In genomic region chr11:10806206-10806605, GRCh38 we compare ENCODE assay signal across 11 cellular contexts. TPM values are rescaled to one million over a fixed set of nuclear protein-coding genes. Genes with fewer than 3 reads are reported as not detected.
DNase-seq lines count a peak whose midpoint lies in the region; ATAC-seq, FAIRE-seq and TF ChIP-seq lines count a peak whose summit lies in the region.
"Had no signal": no experiment of that assay in that cellular context is flagged by ENCODE, and none has a peak within 500 bp of the region (broad histone marks: within the 10 kb centered on the region; RNA-seq: fewer than 3 reads in every experiment).

No MANE protein-coding gene starts in this region.

- intact Hi-C loops in CD8-positive, alpha-beta T cell (cut with DNase I, micrococcal nuclease) = loop anchor here (5.0 to 10.0 kb wide), 4 partner anchors 126 to 1036 kb away; partner anchors contain the start of genes USP47 (in 2 of the 2) and SBF2 (in 1 of the 2)

- H3K27ac Mint-ChIP-seq in CD8-positive, alpha-beta T cell = peak overlapping the region; percentile 99

- FAIRE-seq in urothelium cell line (lab: Jason Lieb, UNC) = no peak
- no peak for FAIRE-seq in RCC 7860 (lab: Jason Lieb, UNC)
- FAIRE-seq: islet of Langerhans had no signal

- no peaks in the 10 kb centered on the region for H3K9me3 Mint-ChIP-seq in CD8-positive, alpha-beta T cell

- no peak overlapping the region for H3K9ac ChIP-seq in NT2/D1 (ENCODE audit: insufficient read length, low read depth)

- no peak overlapping the region for H3K27ac ChIP-seq in CD8-positive, alpha-beta T cell (ENCODE audit: low read depth, low read length)
- H3K27ac ChIP-seq in effector memory CD4-positive, alpha-beta T cell (ENCODE audit: insufficient read depth, low read length, poor library complexity, severe bottlenecking) = peak overlapping the region; percentile 94
- H3K27ac ChIP-seq in neutrophil = peak overlapping the region; percentile 95

- no peaks in the 10 kb centered on the region for H3K27me3 ChIP-seq in CD8-positive, alpha-beta T cell (ENCODE audit: insufficient read depth, low read length)
- H3K27me3 ChIP-seq in NT2/D1 (ENCODE audit: insufficient read depth, insufficient read length) (no peaks in the 10 kb centered on the region), neutrophil (no peaks in the 10 kb centered on the region)
- no peaks in the 10 kb centered on the region for H3K27me3 ChIP-seq in effector memory CD4-positive, alpha-beta T cell (replicated peaks; ENCODE audit: control insufficient read depth, insufficient read depth, low read length, poor library complexity, severe bottlenecking)

- H3K9me3 ChIP-seq in CD8-positive, alpha-beta T cell (ENCODE audit: low read length) = no peaks in the 10 kb centered on the region
- H3K9me3 ChIP-seq in NT2/D1 (ENCODE audit: insufficient read depth, low read length) (no peaks in the 10 kb centered on the region), neutrophil (no peaks in the 10 kb centered on the region)
- H3K9me3 ChIP-seq in effector memory CD4-positive, alpha-beta T cell (ENCODE audit: control insufficient read depth, low read length) = no peaks in the 10 kb centered on the region

- DNase-seq in CD8-positive, alpha-beta T cell = no peak
- DNase-seq in NT2/D1 (ENCODE audit: low read depth, low spot score) (no peak), DMS153 treated with DMSO at 0.1 percent for 48 hours (lab: John Stamatoyannopoulos, UW; ENCODE audit: unreplicated experiment) (no peak), urothelium cell line (ENCODE audit: low spot score) (no peak), NCI-H1417 treated with DMSO at 0.1 percent for 48 hours (lab: John Stamatoyannopoulos, UW) (no peak), RCC 7860 (ENCODE audit: low spot score) (no peak)
- no peak for DNase-seq in effector memory CD4-positive, alpha-beta T cell
- DNase-seq: Kasumi-1 had no signal

- CTCF ChIA-PET in CD8-positive, alpha-beta T cell (lab: Charles Lee) = interaction anchor here (1.2 to 1.5 kb wide), 2 partner anchors 13 to 100 kb away, joined by 4 to 8 read pairs; no protein-coding TSS in a partner anchor

- peaks cover 60% of the 10 kb centered on the region for H3K4me1 ChIP-seq in CD8-positive, alpha-beta T cell (ENCODE audit: insufficient read depth, low read length)
- no peaks in the 10 kb centered on the region for H3K4me1 ChIP-seq in NT2/D1 (ENCODE audit: insufficient read depth, insufficient read length)
- H3K4me1 ChIP-seq in effector memory CD4-positive, alpha-beta T cell (ENCODE audit: control insufficient read depth, insufficient read depth, low read length, poor library complexity, severe bottlenecking) = peaks cover 29% of the 10 kb centered on the region
- H3K4me1 ChIP-seq in neutrophil (ENCODE audit: control insufficient read depth in 1 of 2, insufficient read depth in 1 of 2, low read depth in 1 of 2, low read length in 1 of 2) = peaks cover 40 to 41% of the 10 kb centered on the region in 2 experiments

- H3K4me1 Mint-ChIP-seq in CD8-positive, alpha-beta T cell (ENCODE audit: low read depth) = peaks cover 64% of the 10 kb centered on the region

- ATAC-seq in CD8-positive, alpha-beta T cell = no peak
- ATAC-seq: HCT116 had no signal

- TF ChIP-seq CTCF in CD8-positive, alpha-beta T cell (IDR thresholded peaks at IDR 0.05) = no peak
- TF ChIP-seq CTCF in neutrophil (IDR thresholded peaks at IDR 0.05) = no peak

- peak overlapping the region; percentile 85 for H3K4me3 ChIP-seq in CD8-positive, alpha-beta T cell (ENCODE audit: low read depth, low read length)
- H3K4me3 ChIP-seq in NT2/D1 (ENCODE audit: insufficient read length, low read depth) = peak overlapping the region; percentile 99
- peak overlapping the region; percentile 2 for H3K4me3 ChIP-seq in effector memory CD4-positive, alpha-beta T cell (ENCODE audit: insufficient read depth, low read depth, low read length, poor library complexity, severe bottlenecking)
- H3K4me3 ChIP-seq in neutrophil (ENCODE audit: low read depth in 1 of 2, low read length in 1 of 2) = peak overlapping the region in 1 of 2 experiments; percentile 96

- H3K36me3 ChIP-seq in CD8-positive, alpha-beta T cell (ENCODE audit: insufficient read depth, low read length) = peaks cover 58% of the 10 kb centered on the region
- H3K36me3 ChIP-seq in NT2/D1 (ENCODE audit: insufficient read depth, insufficient read length, low read length) (peaks cover 70% of the 10 kb centered on the region), neutrophil (peaks cover 58% of the 10 kb centered on the region)
- H3K36me3 ChIP-seq in effector memory CD4-positive, alpha-beta T cell (ENCODE audit: control insufficient read depth, insufficient read depth, low read length) = peaks cover 56% of the 10 kb centered on the region

- H3K4me3 Mint-ChIP-seq in CD8-positive, alpha-beta T cell = peak overlapping the region; percentile 97

- POLR2A ChIA-PET in CD8-positive, alpha-beta T cell (lab: Charles Lee) = interaction anchor here (1.0 to 1.9 kb wide), 3 partner anchors 8 to 55 kb away, joined by 3 to 9 read pairs (median 4); partner anchors contain the start of genes CTR9 and ZBED5

- peaks cover 77% of the 10 kb centered on the region for H3K36me3 Mint-ChIP-seq in CD8-positive, alpha-beta T cell

- H3K27me3 Mint-ChIP-seq in CD8-positive, alpha-beta T cell (ENCODE audit: low read depth) = no peaks in the 10 kb centered on the region

RNA-seq across cellular contexts. Expression of gene EIF4G2, which starts 2.5 kb away (rescaled TPM):
- 1,000 to 10,000 TPM; 1,089 to 1,144 TPM for total RNA-seq in CD8-positive, alpha-beta T cell

RNA-seq across cellular contexts. Expression of gene ZBED5, which starts 51.6 kb away (rescaled TPM):
- total RNA-seq in CD8-positive, alpha-beta T cell = 10 to 100 TPM; 57.5 to 59.2 TPM

RNA-seq across cellular contexts. Expression of gene CTR9, which starts 55.2 kb away (rescaled TPM):
- total RNA-seq in CD8-positive, alpha-beta T cell = 10 to 100 TPM; 45.9 to 49.2 TPM
